10 cellular contexts compared by ENCODE assay signal in the genomic region with DNA sequence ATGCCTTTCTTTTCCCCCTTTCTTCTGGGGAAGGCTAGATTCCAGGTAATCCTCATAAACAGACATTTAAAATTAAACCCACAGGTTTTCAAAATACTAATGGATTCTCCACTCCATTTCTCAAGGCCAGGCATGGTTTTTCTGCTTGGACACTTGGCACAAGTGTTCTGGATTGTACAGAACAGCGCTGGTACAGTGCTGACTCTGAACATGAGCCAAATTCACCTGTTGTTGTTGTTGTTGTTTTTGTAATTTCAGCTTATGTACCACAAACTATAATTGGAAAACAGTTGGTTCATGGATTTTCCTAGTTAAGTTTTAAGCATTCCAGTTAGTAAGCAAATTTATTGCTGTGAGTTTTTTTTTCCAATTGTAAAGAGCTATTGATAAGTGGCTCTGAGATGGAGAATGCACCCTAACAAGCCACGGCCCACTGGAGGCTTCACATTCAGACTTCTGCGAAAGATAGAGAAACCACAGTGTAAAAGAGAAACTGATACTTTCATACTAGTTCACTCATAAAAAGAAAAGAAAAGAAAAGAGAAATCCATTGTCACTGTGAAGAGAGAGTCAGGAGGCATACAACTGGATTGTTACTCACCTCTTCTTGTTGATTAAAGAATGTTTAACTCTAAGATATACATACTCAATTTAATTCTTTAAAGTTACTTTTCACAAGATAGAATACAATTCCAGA. TPM values are rescaled to one million over a fixed set of nuclear protein-coding genes. Genes with fewer than 3 reads are reported as not detected.
A peak's percentile ranks its signal among the peaks of the same experiment; 100 is the strongest.
DNase-seq lines count a peak whose midpoint lies in the region; ATAC-seq and TF ChIP-seq lines count a peak whose summit lies in the region.
"Had no signal": no experiment of that assay in that cellular context is flagged by ENCODE, and none has a peak within 500 bp of the region (broad histone marks: within the 10 kb centered on the region; RNA-seq: fewer than 3 reads in every experiment).

No MANE protein-coding gene starts in this region.

- H3K9me3 ChIP-seq in Peyer's patch = no peaks in the 10 kb centered on the region

- peak in 1 of 3 donors; percentile 57 for DNase-seq in Peyer's patch
- peak; percentile 33 for DNase-seq in stimulated activated CD4-positive, alpha-beta T cell treated with anti-CD3 and anti-CD28 coated beads, Interleukin-4, amount 100 ng/mL, for 1 hour
- no peak for DNase-seq in NCI-H446 treated with DMSO at 0.1 percent for 48 hours (lab: John Stamatoyannopoulos, UW)
- DNase-seq in COLO668 (lab: John Stamatoyannopoulos, UW; ENCODE audit: unreplicated experiment) = no peak
- no peak for DNase-seq in mesothelial cell of epicardium (ENCODE audit: low spot score in 2 of 2, unreplicated experiment in 2 of 2)
- no peak for DNase-seq in SW 1271 (lab: John Stamatoyannopoulos, UW)
- DNase-seq: NCI-H2227 treated with DMSO at 0.1 percent for 48 hours had no signal

- no peaks in the 10 kb centered on the region for H3K4me1 ChIP-seq in Peyer's patch

- TF ChIP-seq CTCF in Peyer's patch (IDR thresholded peaks at IDR 0.05) (no peak), mesothelial cell of epicardium (IDR thresholded peaks at IDR 0.05; ENCODE audit: unreplicated experiment) (no peak)

- peak overlapping the region in 3 of 4 donors; percentile 26 to 46 (median 34) for H3K27ac ChIP-seq in Peyer's patch
- H3K27ac ChIP-seq: neural progenitor cell had no signal

- H3K9me3 Mint-ChIP-seq in mesothelial cell of epicardium = no peaks in the 10 kb centered on the region
- H3K9me3 Mint-ChIP-seq: neural progenitor cell had no signal

- no peak overlapping the region for H3K4me3 Mint-ChIP-seq in mesothelial cell of epicardium
- H3K4me3 Mint-ChIP-seq: neural progenitor cell had no signal

- no peak overlapping the region for H3K4me3 ChIP-seq in Peyer's patch
- H3K4me3 ChIP-seq: neural progenitor cell had no signal

- no peak for TF ChIP-seq POLR2A in Peyer's patch (IDR thresholded peaks at IDR 0.05)

- H3K27me3 Mint-ChIP-seq in mesothelial cell of epicardium (ENCODE audit: low read depth) = no peaks in the 10 kb centered on the region

- H3K4me1 Mint-ChIP-seq in mesothelial cell of epicardium = peaks cover 16% of the 10 kb centered on the region

- no peaks in the 10 kb centered on the region for H3K36me3 ChIP-seq in Peyer's patch
- H3K36me3 ChIP-seq: neural progenitor cell had no signal

- ATAC-seq in GM19043 (IDR thresholded peaks at IDR 0.05; ENCODE audit: low read depth, unreplicated experiment) = peak; percentile 93
- peak; percentile 98 for ATAC-seq in HG02763 (IDR thresholded peaks at IDR 0.05; ENCODE audit: unreplicated experiment)

- H3K27me3 ChIP-seq in Peyer's patch = no peaks in the 10 kb centered on the region
- H3K27me3 ChIP-seq: neural progenitor cell had no signal

- no peak overlapping the region for H3K27ac Mint-ChIP-seq in mesothelial cell of epicardium
- H3K27ac Mint-ChIP-seq: neural progenitor cell had no signal

- H3K36me3 Mint-ChIP-seq in mesothelial cell of epicardium = no peaks in the 10 kb centered on the region
- H3K36me3 Mint-ChIP-seq: neural progenitor cell had no signal

RNA-seq across cellular contexts. Expression of gene ITGA1, which starts 16.2 kb away (rescaled TPM):
- 10 to 100 TPM; 21.2 to 49.5 (median 43.1) TPM for total RNA-seq in Peyer's patch
- total RNA-seq in mesothelial cell of epicardium = 8.3 to 10.8 TPM (median 9.1 TPM) in 3 replicates

RNA-seq across cellular contexts. Expression of gene PELO, which starts 16.2 kb away (rescaled TPM):
- 10 to 100 TPM; 10.2 to 22.3 (median 12.9) TPM for total RNA-seq in Peyer's patch
- 12.5 to 14.2 TPM (median 14.0 TPM) in 3 replicates for total RNA-seq in mesothelial cell of epicardium
